In genomic region chr4:75498041-75498440, GRCh38 we compare ENCODE assay signal across 1 cellular context.
TF ChIP-seq lines count a peak whose summit lies in the region.

No MANE protein-coding gene starts in this region.

TF ChIP-seq in SK-N-SH, 30 proteins besides CTCF, POLR2A, EP300 and RAD21 (continued from another document):
- TF ChIP-seq REST (IDR thresholded peaks at IDR 0.05; ENCODE audit: low read depth, low read length) (no peak), GABPA (IDR thresholded peaks at IDR 0.05; ENCODE audit: low read depth) (no peak), TCF12 (IDR thresholded peaks at IDR 0.05) (no peak)
